Comparison of ENCODE assay signal across 8 cellular contexts in the genomic region with DNA sequence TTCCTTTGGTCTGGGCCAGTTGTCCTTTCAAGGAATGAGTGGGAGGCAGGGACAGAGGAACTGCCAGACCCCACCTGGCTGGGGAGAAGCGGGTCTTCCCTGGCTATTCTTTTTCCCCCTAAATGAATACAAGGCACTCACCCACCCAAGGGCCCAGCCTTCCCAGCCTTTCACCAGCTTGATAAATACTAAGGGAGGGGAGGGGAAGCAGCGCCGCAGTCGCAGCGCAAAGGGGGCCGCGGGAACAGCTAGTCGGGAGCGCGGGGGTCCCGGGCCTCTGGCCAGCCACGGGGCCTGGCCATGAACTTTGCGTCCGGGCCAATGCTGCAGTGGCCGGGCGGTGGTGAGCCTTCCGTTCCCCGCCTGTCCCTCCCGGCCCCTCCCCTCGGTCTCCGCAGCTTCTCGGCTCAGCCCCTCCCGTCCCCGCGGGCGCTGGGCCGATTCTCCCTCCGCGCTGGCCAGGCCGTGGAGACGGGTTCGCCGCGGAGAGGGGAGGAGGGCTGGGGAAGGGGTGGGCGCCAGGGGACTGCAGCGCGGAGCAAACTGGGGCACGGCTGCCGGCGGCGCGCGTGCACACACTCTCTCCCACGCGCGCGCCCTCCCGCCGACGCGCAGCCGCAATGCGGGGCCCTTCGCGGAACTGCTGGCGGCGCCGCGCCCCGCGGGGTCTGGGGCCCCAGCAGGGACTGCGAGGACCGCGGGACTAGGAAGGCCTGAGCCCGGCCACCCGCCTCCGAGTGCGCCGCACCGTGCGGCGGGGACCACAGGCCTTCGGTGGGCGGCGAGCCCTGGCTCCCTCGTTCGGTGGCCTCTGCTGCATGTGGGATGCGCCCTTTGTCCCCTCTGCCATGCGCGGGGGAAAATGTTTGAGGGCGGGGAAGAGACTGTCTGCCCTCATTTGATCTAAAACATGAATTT.
DNase-seq lines count a peak whose midpoint lies in the region.

No MANE protein-coding gene starts in this region.

- CTCF ChIA-PET in CD8-positive, alpha-beta memory T cell (lab: Charles Lee): interaction anchor here (1.8 to 6.3 kb wide), 2 partner anchors 12 to 72 kb away, joined by 9 to 52 read pairs; no protein-coding TSS in a partner anchor

- H3K9me3 ChIP-seq in CD8-positive, alpha-beta memory T cell (ENCODE audit: low read length): no peaks in the 10 kb centered on the region

- peak overlapping the region in 3 of 8 donors; percentile 37 to 93 (median 66) for H3K27ac Mint-ChIP-seq in CD8-positive, alpha-beta memory T cell

- H3K27me3 ChIP-seq in CD8-positive, alpha-beta memory T cell (ENCODE audit: insufficient read depth, low read length, poor library complexity, severe bottlenecking): peaks cover 5% of the 10 kb centered on the region

- no peaks in the 10 kb centered on the region for H3K4me1 Mint-ChIP-seq in CD8-positive, alpha-beta memory T cell

- DNase-seq in CD8-positive, alpha-beta memory T cell: peak in 3 of 5 donors; percentile 37 to 51 (median 37)
- DNase-seq in M059J (ENCODE audit: low read depth): peak; percentile 22
- DNase-seq in activated CD4-positive, alpha-beta T cell treated with anti-CD3 and anti-CD28 coated beads for 1 hour: peak; percentile 32
- peak; percentile 94 for DNase-seq in left kidney (ENCODE audit: low read depth, low spot score)
- DNase-seq in stimulated activated CD4-positive, alpha-beta T cell treated with anti-CD3 and anti-CD28 coated beads, Interleukin-1b, Interleukin-23, amount 100 ng/mL, for 4 hours (ENCODE audit: low read depth in 2 of 2): peak; percentile 41 to 56
- no peak for DNase-seq in NAMALWA (ENCODE audit: low spot score)
- DNase-seq in GF-D8 (lab: John Stamatoyannopoulos, UW): no peak

- H3K4me3 ChIP-seq in CD8-positive, alpha-beta memory T cell (ENCODE audit: low read length): peak overlapping the region; percentile 61

- POLR2A ChIA-PET in CD8-positive, alpha-beta memory T cell (lab: Charles Lee): interaction anchor here (0.7 to 1.3 kb wide), 2 partner anchors 24 kb away, joined by 4 to 8 read pairs; no protein-coding TSS in a partner anchor

- H3K36me3 Mint-ChIP-seq in CD8-positive, alpha-beta memory T cell: no peaks in the 10 kb centered on the region

- no peaks in the 10 kb centered on the region for H3K9me3 Mint-ChIP-seq in CD8-positive, alpha-beta memory T cell

- H3K4me1 ChIP-seq in CD8-positive, alpha-beta memory T cell (ENCODE audit: insufficient read depth, low read length): no peaks in the 10 kb centered on the region

- no peaks in the 10 kb centered on the region for H3K36me3 ChIP-seq in CD8-positive, alpha-beta memory T cell (ENCODE audit: insufficient read depth, low read length)

- peaks cover 3 to 6% of the 10 kb centered on the region in 2 donors for H3K27me3 Mint-ChIP-seq in CD8-positive, alpha-beta memory T cell

- H3K4me3 Mint-ChIP-seq in CD8-positive, alpha-beta memory T cell: peak overlapping the region; percentile 76 to 92 (median 79)

- no peak overlapping the region for H3K27ac ChIP-seq in CD8-positive, alpha-beta memory T cell (ENCODE audit: low read depth, low read length)
- peak overlapping the region; percentile 88 for H3K27ac ChIP-seq in cingulate gyrus (ENCODE audit: low read depth, low read length)

Comparison
In these comparisons a context has a peak if more than half of its experiments do, and no peak if none do; other contexts are left out.
1. DNase-seq: peak in CD8-positive, alpha-beta memory T cell (3 of 5), M059J (single experiment), activated CD4-positive, alpha-beta T cell treated with anti-CD3 and anti-CD28 coated beads for 1 hour (single experiment), left kidney (single experiment) and stimulated activated CD4-positive, alpha-beta T cell treated with anti-CD3 and anti-CD28 coated beads, Interleukin-1b, Interleukin-23, amount 100 ng/mL, for 4 hours (2 of 2); none in NAMALWA (single experiment) and GF-D8 (single experiment).